8 cellular contexts compared by ENCODE assay signal in genomic region chr2:9630750-9631483, GRCh38. TPM values are rescaled to one million over a fixed set of nuclear protein-coding genes. Genes with fewer than 3 reads are reported as not detected.
DNase-seq lines count a peak whose midpoint lies in the region; ATAC-seq and TF ChIP-seq lines count a peak whose summit lies in the region.

YWHAQ (minus strand) TSS chr2:9630997; CDS start chr2:9630452, 545 bp downstream.

- peak within 1 kb of the TSS; percentile 91 for H3K4ac ChIP-seq in IMR-90 (ENCODE audit: low read depth, low read length)

- POLR2A ChIA-PET in IMR-90 (lab: Charles Lee; ENCODE audit: unreplicated experiment), result interaction anchor here (0.5 to 1.0 kb wide), 7 partner anchors 16 to 1299 kb away, joined by 3 to 7 read pairs (median 3); partner anchors contain the start of gene ADAM17

- H3K9me3 ChIP-seq in IMR-90 (ENCODE audit: control insufficient read depth, insufficient read depth, low read length), result no peaks in the 10 kb centered on the region

- H2AFZ ChIP-seq in IMR-90 (replicated peaks; ENCODE audit: low read length, poor library complexity), result peak within 1 kb of the TSS; percentile 94

- no peaks in the 10 kb centered on the region for H3K27me3 ChIP-seq in IMR-90 (ENCODE audit: control insufficient read depth, insufficient read depth, low read length)

- peak within 1 kb of the TSS; percentile 77 to 83 for H4K8ac ChIP-seq in IMR-90 (ENCODE audit: low read depth in 2 of 2, low read length in 2 of 2)

- H3K4me3 ChIP-seq in IMR-90 (ENCODE audit: insufficient read depth, low read depth, low read length), result peak within 1 kb of the TSS; percentile 97

- H2AK9ac ChIP-seq in IMR-90 (replicated peaks; ENCODE audit: low read depth, low read length, poor library complexity), result peak within 1 kb of the TSS; percentile 98

- 1% methylated on average over 40 of the region's 81 CpGs; no CpG with 5 or more reads in 1 of the 2 experiments for WGBS in IMR-90 (ENCODE audit: extremely low coverage in 2 of 2, insufficient read length in 1 of 2), 2 experiments

- TF ChIP-seq POLR2A in IMR-90 (IDR thresholded peaks at IDR 0.05; ENCODE audit: low read depth, low read length), result peak; percentile 99

- dilution Hi-C loops in IMR-90 (cut with HindIII; ENCODE audit: low sequenced_read_pairs, unreplicated experiment), result no loop called here

- no peak for TF ChIP-seq CTCF in IMR-90 (conservative IDR thresholded peaks at IDR 0.05; ENCODE audit: low read depth, low read length)

- ATAC-seq in GM21528 (IDR thresholded peaks at IDR 0.05; ENCODE audit: low FRiP score, unreplicated experiment) (peak; percentile 90), IMR-90 (ENCODE audit: low read depth) (peak; percentile 97)

- peak; percentile 40 for TF ChIP-seq RAD21 in IMR-90 (IDR thresholded peaks at IDR 0.05; ENCODE audit: low read length)

- peak within 1 kb of the TSS; percentile 87 for H2BK5ac ChIP-seq in IMR-90 (ENCODE audit: low read depth, low read length, poor library complexity, severe bottlenecking)

- peak; percentile 100 for DNase-seq in DMS 273 (lab: John Stamatoyannopoulos, UW; ENCODE audit: unreplicated experiment)
- peak; percentile 99 for DNase-seq in IMR-90
- peak; percentile 99 for DNase-seq in OCI-M1 (lab: John Stamatoyannopoulos, UW)
- DNase-seq in activated T-cell treated with anti-CD3 and anti-CD28 coated beads for 24 hours (ENCODE audit: low read depth), result peak; percentile 96
- DNase-seq in epidermal melanocyte (ENCODE audit: insufficient read length, low spot score), result peak; percentile 97
- peak; percentile 97 for DNase-seq in middle frontal gyrus (ENCODE audit: extremely low spot score, low spot score)
- DNase-seq in stimulated activated CD8-positive, alpha-beta memory T cell treated with anti-CD3 and anti-CD28 coated beads, Interleukin-2, amount 100 ng/mL, for 48 hours (ENCODE audit: low read depth in 2 of 2), result peak; percentile 97 to 99

- peak within 1 kb of the TSS; percentile 75 for H3K18ac ChIP-seq in IMR-90 (ENCODE audit: low read depth, low read length)

- H3K14ac ChIP-seq in IMR-90 (replicated peaks; ENCODE audit: low read depth, low read length), result peak within 1 kb of the TSS; percentile 91

- H4K5ac ChIP-seq in IMR-90 (ENCODE audit: low read depth, low read length), result peak within 1 kb of the TSS; percentile 74

- peak within 1 kb of the TSS; percentile 98 for H3K9ac ChIP-seq in IMR-90 (ENCODE audit: low read depth, low read length)

- H2BK15ac ChIP-seq in IMR-90 (ENCODE audit: low read depth, low read length), result peak within 1 kb of the TSS; percentile 21; the same call in 1 of the 3 replicates

- peak within 1 kb of the TSS; percentile 84 for H4K91ac ChIP-seq in IMR-90 (ENCODE audit: insufficient read depth, low read depth, low read length)

- peaks cover 41% of the 10 kb centered on the region for H4K20me1 ChIP-seq in IMR-90 (ENCODE audit: insufficient read depth, low read length)

- intact Hi-C loops in IMR-90 (cut with micrococcal nuclease), result loop anchor here (1.0 to 10.0 kb wide), 6 partner anchors 18 to 486 kb away; partner anchors contain the start of genes CPSF3 and ITGB1BP1

- in situ Hi-C loops in IMR-90 (cut with MboI; ENCODE audit: low sequenced_read_pairs), result no loop called here

- H3K4me1 ChIP-seq in IMR-90 (ENCODE audit: control insufficient read depth, insufficient read depth, low read length), result peaks cover 12% of the 10 kb centered on the region

- H3K56ac ChIP-seq in IMR-90 (ENCODE audit: extremely low read depth, insufficient read depth, low read length), result peak within 1 kb of the TSS; percentile 81

- H3K4me2 ChIP-seq in IMR-90 (ENCODE audit: low read depth, low read length), result peak within 1 kb of the TSS; percentile 100

- no TSS peak for BruUV-seq in IMR-90 (replicated peaks; lab: Mats Ljungman, UMichigan)

- peak within 1 kb of the TSS; percentile 91 for H2AK5ac ChIP-seq in IMR-90 (ENCODE audit: low read depth, low read length)

- peak within 1 kb of the TSS; percentile 74 for H2BK120ac ChIP-seq in IMR-90 (ENCODE audit: low read depth, low read length)

- H3K27ac ChIP-seq in IMR-90 (ENCODE audit: insufficient read depth, low read length), result peak within 1 kb of the TSS; percentile 98

- H3K79me1 ChIP-seq in IMR-90 (ENCODE audit: low read depth in 1 of 2, low read length in 2 of 2), result peaks cover 0 to 20% of the 10 kb centered on the region in 2 experiments; a peak in 2 of 4 replicates

- H3K36me3 ChIP-seq in IMR-90 (ENCODE audit: control insufficient read depth, insufficient read depth, low read length), result peaks cover 12% of the 10 kb centered on the region

- CTCF ChIA-PET in IMR-90 (lab: Yijun Ruan, JAX), result interaction anchor here (0.6 kb wide), 1 partner anchor 437 kb away, joined by 4 read pairs; no protein-coding TSS in a partner anchor

- peak within 1 kb of the TSS; percentile 47; the same call in 1 of the 2 replicates for H2BK20ac ChIP-seq in IMR-90 (ENCODE audit: low read depth, low read length)

- H3K9me1 ChIP-seq in IMR-90 (ENCODE audit: insufficient read depth, low read length), result 0 out of 2 replicates have a peak, but pooled peaks cover 6% of the 10 kb centered on the region

- H3K23ac ChIP-seq in IMR-90 (ENCODE audit: low read depth, low read length), result peak within 1 kb of the TSS; percentile 93

TF ChIP-seq in IMR-90, 13 proteins besides CTCF, POLR2A, EP300 and RAD21:
- TF ChIP-seq MXI1 (IDR thresholded peaks at IDR 0.05; ENCODE audit: borderline replicate concordance, low read depth, low read length) (peak; percentile 89), MAZ (IDR thresholded peaks at IDR 0.05; ENCODE audit: borderline replicate concordance, low read depth, low read length) (peak; percentile 99), BHLHE40 (IDR thresholded peaks at IDR 0.05; ENCODE audit: low read depth, low read length) (peak; percentile 100), FOS (IDR thresholded peaks at IDR 0.05; ENCODE audit: low read depth, low read length) (peak; percentile 65; the same call in 1 of the 2 replicates), RCOR1 (IDR thresholded peaks at IDR 0.05; ENCODE audit: insufficient replicate concordance, low read length) (no peak), RFX5 (IDR thresholded peaks at IDR 0.05; ENCODE audit: low read depth, low read length) (peak; percentile 99), NFE2L2 (IDR thresholded peaks at IDR 0.05; ENCODE audit: low read depth, low read length) (no peak), SMC3 (IDR thresholded peaks at IDR 0.05; ENCODE audit: low read depth, low read length) (0 out of 2 replicates have a peak, but pooled peaks have one; percentile 12)
- TF ChIP-seq, protein P1, sequence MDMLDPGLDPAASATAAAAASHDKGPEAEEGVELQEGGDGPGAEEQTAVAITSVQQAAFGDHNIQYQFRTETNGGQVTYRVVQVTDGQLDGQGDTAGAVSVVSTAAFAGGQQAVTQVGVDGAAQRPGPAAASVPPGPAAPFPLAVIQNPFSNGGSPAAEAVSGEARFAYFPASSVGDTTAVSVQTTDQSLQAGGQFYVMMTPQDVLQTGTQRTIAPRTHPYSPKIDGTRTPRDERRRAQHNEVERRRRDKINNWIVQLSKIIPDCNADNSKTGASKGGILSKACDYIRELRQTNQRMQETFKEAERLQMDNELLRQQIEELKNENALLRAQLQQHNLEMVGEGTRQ (IDR thresholded peaks at IDR 0.05; ENCODE audit: low read depth, low read length), result peak; percentile 75

RNA-seq across cellular contexts. Expression of gene YWHAQ, which starts in this region (rescaled TPM):
- 196 and 249 TPM in 2 replicates for total RNA-seq in IMR-90 (2012; rRNA removed)
- polyA plus RNA-seq in IMR-90 (2012; rRNA removed), result 217 and 255 TPM in 2 replicates
- 73.8 and 128 TPM in 2 replicates for polyA plus RNA-seq in IMR-90 (2012; cell fraction: cytosol; rRNA removed)
- polyA plus RNA-seq in IMR-90 (2012; cell fraction: nucleus; rRNA removed; ENCODE audit: low replicate concordance), result 40.5 and 94.4 TPM in 2 replicates

Comparison
In these comparisons a context has a peak if more than half of its experiments do, and no peak if none do; other contexts are left out.
1. Peak in every context shown above with its lines: DNase-seq, ATAC-seq, H3K4me3 ChIP-seq and H3K27ac ChIP-seq.